12 cellular contexts compared by ENCODE assay signal in the genomic region with DNA sequence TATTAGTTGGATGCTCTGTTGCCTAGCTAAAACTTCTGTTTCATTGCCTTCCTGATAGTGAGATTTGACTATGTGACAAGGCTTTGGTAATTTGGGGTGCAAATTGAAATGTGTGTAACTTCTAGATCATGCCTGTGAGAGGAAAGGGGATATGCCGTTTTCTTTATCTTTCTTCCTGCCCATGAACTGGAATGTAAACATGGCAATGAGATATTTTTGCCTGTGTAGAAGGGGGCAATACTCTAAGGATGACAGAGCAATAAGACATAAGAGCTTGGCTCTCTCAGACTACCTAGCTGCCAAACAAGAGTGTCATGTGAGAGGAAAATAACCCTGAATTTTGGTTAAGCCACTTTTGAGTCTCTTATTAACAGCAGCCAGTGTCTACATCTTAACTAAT. TPM values are rescaled to one million over a fixed set of nuclear protein-coding genes. Genes with fewer than 3 reads are reported as not detected.
DNase-seq lines count a peak whose midpoint lies in the region; ATAC-seq and TF ChIP-seq lines count a peak whose summit lies in the region.
"Had no signal": no experiment of that assay in that cellular context is flagged by ENCODE, and none has a peak within 500 bp of the region (broad histone marks: within the 10 kb centered on the region; RNA-seq: fewer than 3 reads in every experiment).

No MANE protein-coding gene starts in this region.

- H3K4me1 ChIP-seq in Caco-2 (peaks cover 8% of the 10 kb centered on the region; the same call in 1 of the 2 replicates), osteoblast (ENCODE audit: insufficient read depth, low read length) (peaks cover 3% of the 10 kb centered on the region)

- peaks cover 37% of the 10 kb centered on the region for H4K20me1 ChIP-seq in osteoblast (ENCODE audit: insufficient read depth, low read length)

- no peak overlapping the region for H2AFZ ChIP-seq in osteoblast (ENCODE audit: low read length)

- no TSS peak for BruUV-seq in Caco-2 (replicated peaks; lab: Mats Ljungman, UMichigan)

- CTCF ChIA-PET in Caco-2 (lab: Charles Lee): interaction anchor here (1.4 kb wide), 1 partner anchor 161 kb away, joined by 4 read pairs; no protein-coding TSS in a partner anchor

- no peaks in the 10 kb centered on the region for H3K36me3 ChIP-seq in Caco-2 (ENCODE audit: control insufficient read depth, insufficient read depth, low read length)
- no peaks in the 10 kb centered on the region for H3K36me3 ChIP-seq in MG63
- H3K36me3 ChIP-seq in osteoblast (ENCODE audit: insufficient read depth, low read length): no peaks in the 10 kb centered on the region

- no peak for ATAC-seq in HG03159 (IDR thresholded peaks at IDR 0.05; ENCODE audit: unreplicated experiment)
- ATAC-seq: mucosa of descending colon, sciatic nerve had no signal

- H3K4me2 ChIP-seq in osteoblast (ENCODE audit: insufficient read depth, low read length): no peak overlapping the region

- H3K27me3 Mint-ChIP-seq in Caco-2 (ENCODE audit: insufficient read depth, unreplicated experiment) (no peaks in the 10 kb centered on the region), chondrocyte (ENCODE audit: low read depth) (no peaks in the 10 kb centered on the region), type B pancreatic cell (no peaks in the 10 kb centered on the region)

- H3K27me3 ChIP-seq in Caco-2 (replicated peaks; ENCODE audit: control insufficient read depth, insufficient read depth, low read length) (no peaks in the 10 kb centered on the region), MG63 (no peaks in the 10 kb centered on the region), osteoblast (ENCODE audit: insufficient read depth, low read length) (no peaks in the 10 kb centered on the region)

- H3K79me2 ChIP-seq in osteoblast (ENCODE audit: insufficient read depth, low read length): peaks cover 83% of the 10 kb centered on the region

- TF ChIP-seq CTCF in Caco-2 (IDR thresholded peaks at IDR 0.05; ENCODE audit: insufficient read depth in 1 of 2, low read depth in 1 of 2, low read length in 1 of 2, severe bottlenecking in 1 of 2, unreplicated experiment in 1 of 2): no peak
- no peak for TF ChIP-seq CTCF in chondrocyte (IDR thresholded peaks at IDR 0.05)
- no peak for TF ChIP-seq CTCF in osteoblast (IDR thresholded peaks at IDR 0.05; ENCODE audit: extremely low read depth, low read depth, low read length)
- no peak for TF ChIP-seq CTCF in type B pancreatic cell (conservative IDR thresholded peaks at IDR 0.05)

- H3K27ac Mint-ChIP-seq in Caco-2 (ENCODE audit: unreplicated experiment) (no peak overlapping the region), chondrocyte (ENCODE audit: unreplicated experiment) (peak overlapping the region; percentile 41), type B pancreatic cell (no peak overlapping the region)

- POLR2A ChIA-PET in Caco-2 (lab: Charles Lee): no interaction called here

- H3K4me1 Mint-ChIP-seq in Caco-2 (ENCODE audit: low read depth, unreplicated experiment) (peaks cover 16% of the 10 kb centered on the region), chondrocyte (ENCODE audit: low read depth) (peaks cover 42% of the 10 kb centered on the region), type B pancreatic cell (ENCODE audit: unreplicated experiment) (peaks cover 19% of the 10 kb centered on the region)

- H3K4me3 ChIP-seq in Caco-2 (ENCODE audit: low read depth, low read length) (no peak overlapping the region), MG63 (no peak overlapping the region), osteoblast (ENCODE audit: insufficient read depth, low read length) (no peak overlapping the region)
- H3K4me3 ChIP-seq: mucosa of descending colon had no signal

- peak overlapping the region; percentile 21 for H3K4me3 Mint-ChIP-seq in Caco-2 (ENCODE audit: unreplicated experiment)
- no peak overlapping the region for H3K4me3 Mint-ChIP-seq in chondrocyte (ENCODE audit: unreplicated experiment)
- H3K4me3 Mint-ChIP-seq in type B pancreatic cell: no peak overlapping the region

- intact Hi-C loops in Caco-2 (cut with micrococcal nuclease; ENCODE audit: unreplicated experiment): no loop called here

- no peak overlapping the region for H3K27ac ChIP-seq in osteoblast (ENCODE audit: low read depth, low read length)

- peaks cover under 1% of the 10 kb centered on the region for H3K9me3 Mint-ChIP-seq in Caco-2 (ENCODE audit: unreplicated experiment)
- H3K9me3 Mint-ChIP-seq in chondrocyte (ENCODE audit: low read depth): no peaks in the 10 kb centered on the region
- H3K9me3 Mint-ChIP-seq in type B pancreatic cell: peaks cover 2% of the 10 kb centered on the region

- no peaks in the 10 kb centered on the region for H3K9me3 ChIP-seq in Caco-2
- no peaks in the 10 kb centered on the region for H3K9me3 ChIP-seq in MG63
- H3K9me3 ChIP-seq in osteoblast (ENCODE audit: low read depth, low read length): no peaks in the 10 kb centered on the region
- H3K9me3 ChIP-seq: mucosa of descending colon had no signal

- H3K36me3 Mint-ChIP-seq in Caco-2 (ENCODE audit: insufficient read depth, unreplicated experiment) (peaks cover 6% of the 10 kb centered on the region), chondrocyte (ENCODE audit: low read depth) (peaks cover 2% of the 10 kb centered on the region), type B pancreatic cell (peaks cover 5% of the 10 kb centered on the region)

- no peak for DNase-seq in Caco-2
- peak; percentile 6 for DNase-seq in MG63
- DNase-seq in chondrocyte (ENCODE audit: low spot score): no peak
- DNase-seq in osteoblast (ENCODE audit: insufficient read length, low spot score, missing footprints): peak; percentile 25
- no peak for DNase-seq in type B pancreatic cell (ENCODE audit: extremely low spot score, unreplicated experiment)
- DNase-seq in DMS 273 (lab: John Stamatoyannopoulos, UW; ENCODE audit: unreplicated experiment): no peak
- DNase-seq: caudate nucleus, mucosa of descending colon, NCI-H146, NCI-H69 had no signal

RNA-seq across cellular contexts. Expression of gene RAP1A, which starts 49.7 kb away (rescaled TPM):
- total RNA-seq in Caco-2 (2022) (60.1 and 64.1 TPM in 2 replicates), chondrocyte (53.5 to 64.0 TPM (median 60.5 TPM) in 3 replicates), osteoblast (17.0 and 19.7 TPM in 2 replicates), type B pancreatic cell (ENCODE audit: low replicate concordance) (42.3 and 58.0 TPM in 2 replicates)
- 20.6 and 35.6 TPM in 2 replicates for total RNA-seq in MG63 (2014; rRNA removed; shearing (Covaris generic); ENCODE audit: low replicate concordance)

Comparison
In these comparisons a context has a peak if more than half of its experiments do, and no peak if none do; other contexts are left out.
1. DNase-seq: peak in MG63 (single experiment) and osteoblast (single experiment); none in Caco-2 (0 of 2), chondrocyte (single experiment), type B pancreatic cell (single experiment) and DMS 273 (single experiment).